In genomic region chr10:6009159-6009558, GRCh38 we compare ENCODE assay signal across 11 cellular contexts. TPM values are rescaled to one million over a fixed set of nuclear protein-coding genes. Genes with fewer than 3 reads are reported as not detected.
A peak's percentile ranks its signal among the peaks of the same experiment; 100 is the strongest.
DNase-seq lines count a peak whose midpoint lies in the region; ATAC-seq and TF ChIP-seq lines count a peak whose summit lies in the region.
"Had no signal": no experiment of that assay in that cellular context is flagged by ENCODE, and none has a peak within 500 bp of the region (broad histone marks: within the 10 kb centered on the region; RNA-seq: fewer than 3 reads in every experiment).

No MANE protein-coding gene starts in this region.

- H3K36me3 ChIP-seq in mammary epithelial cell (ENCODE audit: insufficient read depth, low read length) (no peaks in the 10 kb centered on the region), lung (ENCODE audit: control insufficient read depth in 2 of 2, insufficient read depth in 2 of 2, low read length in 2 of 2) (no peaks in the 10 kb centered on the region)

- H3K4me1 ChIP-seq in mammary epithelial cell (ENCODE audit: insufficient read depth, low read length) (no peaks in the 10 kb centered on the region), lung (ENCODE audit: control insufficient read depth in 2 of 2, insufficient read depth in 2 of 2, low read length in 2 of 2) (peaks cover 0 to 3% of the 10 kb centered on the region in 2 donors)

- H3K4me3 ChIP-seq in mammary epithelial cell (replicated peaks in 1 of 3; ENCODE audit: insufficient read depth in 1 of 3, low read depth in 2 of 3, low read length in 3 of 3), result no peak overlapping the region
- no peak overlapping the region for H3K4me3 ChIP-seq in lung

- CTCF ChIA-PET in mammary epithelial cell (lab: Charles Lee; ENCODE audit: low non-redundant PET), result no interaction called here

- no peaks in the 10 kb centered on the region for H4K20me1 ChIP-seq in mammary epithelial cell (ENCODE audit: insufficient read depth, low read length)

- H3K4me2 ChIP-seq in mammary epithelial cell (ENCODE audit: insufficient read depth, low read depth, low read length), result no peak overlapping the region

- WGBS in mammary epithelial cell (ENCODE audit: low coverage, missing lambda C conversion rate), result 40% methylated on average over 2 of the region's 2 CpGs
- 41 to 45% methylated on average over 2 of the region's 2 CpGs for WGBS in lung, 2 donors

- no peak for DNase-seq in natural killer cell treated with Interleukin-12 subunit alpha and Interleukin-12 subunit beta and Interleukin-15 and Interleukin-18, amount 100 ng/mL, for 72 hours (ENCODE audit: low spot score)
- DNase-seq in natural killer cell, result no peak
- DNase-seq in mammary epithelial cell, result peak; percentile 27
- no peak for DNase-seq in lung (ENCODE audit: low spot score)
- DNase-seq in D341Med (ENCODE audit: low spot score), result no peak
- DNase-seq in NCI-H2227 treated with DMSO at 0.1 percent for 48 hours (lab: John Stamatoyannopoulos, UW), result no peak
- no peak for DNase-seq in LoVo (ENCODE audit: low spot score)
- DNase-seq: NCI-H187 had no signal

- dilution Hi-C loops in mammary epithelial cell (cut with HindIII; ENCODE audit: low sequenced_read_pairs), result no loop called here

- peak overlapping the region; percentile 22 for H3K4me3 Mint-ChIP-seq in natural killer cell treated with Interleukin-12 subunit alpha and Interleukin-12 subunit beta and Interleukin-15 and Interleukin-18, amount 100 ng/mL, for 72 hours
- H3K4me3 Mint-ChIP-seq in natural killer cell, result no peak overlapping the region
- H3K4me3 Mint-ChIP-seq: nephron had no signal

- peaks cover 43 to 45% of the 10 kb centered on the region in 2 donors for H3K4me1 Mint-ChIP-seq in natural killer cell treated with Interleukin-12 subunit alpha and Interleukin-12 subunit beta and Interleukin-15 and Interleukin-18, amount 100 ng/mL, for 72 hours (ENCODE audit: low read depth in 2 of 2)
- peaks cover 0 to 3% of the 10 kb centered on the region in 2 donors for H3K4me1 Mint-ChIP-seq in natural killer cell
- H3K4me1 Mint-ChIP-seq: nephron had no signal

- H3K9me3 ChIP-seq in mammary epithelial cell (replicated peaks; ENCODE audit: insufficient read depth, low read length), result peaks cover 4% of the 10 kb centered on the region
- peaks cover 3% of the 10 kb centered on the region in 2 donors for H3K9me3 ChIP-seq in lung (ENCODE audit: control insufficient read depth in 2 of 2, insufficient read depth in 1 of 2, low read length in 1 of 2)

- peak; percentile 50 to 74 for ATAC-seq in natural killer cell treated with Interleukin-12 subunit alpha and Interleukin-12 subunit beta and Interleukin-15 and Interleukin-18, amount 100 ng/mL, for 72 hours
- ATAC-seq in natural killer cell (no peak), lung (ENCODE audit: insufficient read depth, low FRiP score) (peak; percentile 55), HG03520 (IDR thresholded peaks at IDR 0.05; ENCODE audit: unreplicated experiment) (no peak)

- H3K27ac Mint-ChIP-seq in natural killer cell treated with Interleukin-12 subunit alpha and Interleukin-12 subunit beta and Interleukin-15 and Interleukin-18, amount 100 ng/mL, for 72 hours, result peak overlapping the region; percentile 68 to 90
- H3K27ac Mint-ChIP-seq in natural killer cell, result no peak overlapping the region
- H3K27ac Mint-ChIP-seq: nephron had no signal

- H3K27me3 ChIP-seq in mammary epithelial cell (ENCODE audit: insufficient read depth, low read length) (no peaks in the 10 kb centered on the region), lung (ENCODE audit: control insufficient read depth, insufficient read depth) (no peaks in the 10 kb centered on the region)

- H3K36me3 Mint-ChIP-seq in natural killer cell treated with Interleukin-12 subunit alpha and Interleukin-12 subunit beta and Interleukin-15 and Interleukin-18, amount 100 ng/mL, for 72 hours, result peaks cover 28% of the 10 kb centered on the region
- no peaks in the 10 kb centered on the region for H3K36me3 Mint-ChIP-seq in natural killer cell

- H3K9ac ChIP-seq in mammary epithelial cell (ENCODE audit: insufficient read depth, low read length), result no peak overlapping the region

- no peak for TF ChIP-seq CTCF in natural killer cell (IDR thresholded peaks at IDR 0.05)
- no peak for TF ChIP-seq CTCF in mammary epithelial cell (conservative IDR thresholded peaks at IDR 0.05 in 1 of 2, IDR thresholded peaks at IDR 0.05 in 1 of 2; ENCODE audit: extremely low read depth in 1 of 2, insufficient read depth in 1 of 2, low read depth in 1 of 2, low read length in 2 of 2)
- no peak for TF ChIP-seq CTCF in lung (IDR thresholded peaks at IDR 0.05; ENCODE audit: control extremely low read depth, extremely low read depth)

- no peak overlapping the region for H2AFZ ChIP-seq in mammary epithelial cell (ENCODE audit: low read depth, low read length)

- H3K79me2 ChIP-seq in mammary epithelial cell (ENCODE audit: insufficient read depth, low read length), result no peaks in the 10 kb centered on the region

- peaks cover 0 to 17% of the 10 kb centered on the region in 2 donors for H3K27me3 Mint-ChIP-seq in natural killer cell treated with Interleukin-12 subunit alpha and Interleukin-12 subunit beta and Interleukin-15 and Interleukin-18, amount 100 ng/mL, for 72 hours
- peaks cover 0 to 10% of the 10 kb centered on the region in 2 donors for H3K27me3 Mint-ChIP-seq in natural killer cell (ENCODE audit: low read depth in 2 of 2)

- H3K27ac ChIP-seq in mammary epithelial cell (ENCODE audit: insufficient read depth, low read depth, low read length) (no peak overlapping the region), lung (ENCODE audit: low read depth in 1 of 2, low read length in 1 of 2) (no peak overlapping the region)
- H3K27ac ChIP-seq: C4-2B had no signal

- BruUV-seq in mammary epithelial cell (replicated peaks; lab: Mats Ljungman, UMichigan), result no TSS peak

- intact Hi-C loops in natural killer cell (cut with micrococcal nuclease) (no loop called here), mammary epithelial cell (cut with micrococcal nuclease) (no loop called here)

- peaks cover 3% of the 10 kb centered on the region for H3K9me3 Mint-ChIP-seq in natural killer cell treated with Interleukin-12 subunit alpha and Interleukin-12 subunit beta and Interleukin-15 and Interleukin-18, amount 100 ng/mL, for 72 hours
- H3K9me3 Mint-ChIP-seq in natural killer cell, result no peaks in the 10 kb centered on the region

- in situ Hi-C loops in mammary epithelial cell (cut with MboI; ENCODE audit: low sequenced_read_pairs in 2 of 2), result no loop called here

RNA-seq across cellular contexts. Expression of gene IL15RA, which starts 31.8 kb away (rescaled TPM):
- total RNA-seq in natural killer cell treated with Interleukin-12 subunit alpha and Interleukin-12 subunit beta and Interleukin-15 and Interleukin-18, amount 100 ng/mL, for 72 hours, result 100 to 1,000 TPM in 1 of 2 donors, 10 to 100 TPM in 1; 56.7 to 125 TPM
- total RNA-seq in natural killer cell (10 to 100 TPM; 10.7 to 11.8 (median 11.3) TPM), mammary epithelial cell (1 to 10 TPM; 1.8 to 2.2 TPM), lung (10 to 100 TPM; 13.2 to 40.0 TPM)
- polyA plus RNA-seq in mammary epithelial cell (2.6 TPM), lung (10 to 100 TPM; 25.5 to 67.7 TPM)
- polyA minus RNA-seq in mammary epithelial cell, result 1.3 TPM

RNA-seq across cellular contexts. Expression of gene IL2RA, which starts 53.0 kb away (rescaled TPM):
- total RNA-seq in natural killer cell treated with Interleukin-12 subunit alpha and Interleukin-12 subunit beta and Interleukin-15 and Interleukin-18, amount 100 ng/mL, for 72 hours, result 1,000 to 10,000 TPM; 1,064 to 1,187 TPM
- 10 to 100 TPM in 1 of 3 donors, 1 to 10 TPM in 2; 3.4 to 11.2 (median 3.7) TPM for total RNA-seq in natural killer cell
- not detected for total RNA-seq in mammary epithelial cell
- polyA plus RNA-seq in mammary epithelial cell, result not detected
- polyA minus RNA-seq in mammary epithelial cell, result not detected
- 1 to 10 TPM; 1.2 to 5.7 TPM for total RNA-seq in lung
- 10 to 100 TPM in 1 of 2 donors, under 1 TPM in 1; 0.24 to 10.3 TPM for polyA plus RNA-seq in lung

Comparison
In these comparisons a context has a peak if more than half of its experiments do, and no peak if none do; other contexts are left out.
1. ATAC-seq: peak in natural killer cell treated with Interleukin-12 subunit alpha and Interleukin-12 subunit beta and Interleukin-15 and Interleukin-18, amount 100 ng/mL, for 72 hours (2 of 2) and lung (single experiment); none in natural killer cell (0 of 3) and HG03520 (single experiment).
2. H3K27ac Mint-ChIP-seq: peak in natural killer cell treated with Interleukin-12 subunit alpha and Interleukin-12 subunit beta and Interleukin-15 and Interleukin-18, amount 100 ng/mL, for 72 hours (2 of 2); none in natural killer cell (0 of 2).
3. RNA of gene IL2RA, which starts 53.0 kb away (total RNA-seq): 1,064 to 1,187 TPM in natural killer cell treated with Interleukin-12 subunit alpha and Interleukin-12 subunit beta and Interleukin-15 and Interleukin-18, amount 100 ng/mL, for 72 hours; 1.2 to 5.7 TPM in lung, 3.4 to 11.2 TPM in natural killer cell and not detected in mammary epithelial cell; every median in the first group is over 10 times any median in the second.